26 cellular contexts compared by ENCODE assay signal in genomic region chr9:12457237-12457636, GRCh38.
"Had no signal": no experiment of that assay in that cellular context is flagged by ENCODE, and none has a peak within 500 bp of the region (broad histone marks: within the 10 kb centered on the region; RNA-seq: fewer than 3 reads in every experiment).

No MANE protein-coding gene starts in this region.

- H3K27ac ChIP-seq: stomach, suprapubic skin, testis, thoracic aorta, thyroid gland, tibial artery, tibial nerve, transverse colon, upper lobe of left lung, upper lobe of right lung, uterus had no signal

- H3K27me3 ChIP-seq: stomach, suprapubic skin, testis, thyroid gland, tibial artery, tibial nerve, transverse colon, upper lobe of left lung, upper lobe of right lung, uterus had no signal

- DNase-seq: stimulated activated CD4-positive, alpha-beta T cell treated with anti-CD3 and anti-CD28 coated beads, Interleukin-2, amount 100 ng/mL, for 48 hours; stimulated activated CD4-positive, alpha-beta T cell treated with anti-CD3 and anti-CD28 coated beads, Interleukin-4, amount 100 ng/mL, for 1 hour; stimulated activated CD4-positive, alpha-beta T cell treated with anti-CD3 and anti-CD28 coated beads, Interleukin-4, amount 100 ng/mL, for 24 hours; stimulated activated CD4-positive, alpha-beta T cell treated with anti-CD3 and anti-CD28 coated beads, Interleukin-4, amount 100 ng/mL, for 4 hours; stimulated activated CD8-positive, alpha-beta memory T cell treated with anti-CD3 and anti-CD28 coated beads, Interleukin-4, amount 100 ng/mL, for 48 hours; stimulated activated naive B cell treated with anti-CD40 and anti-IgM and Interleukin-4, amounts not matched to agents 10 μg/mL and 1 μg/mL and 100 μg/mL, for 72 hours; stimulated activated naive CD4-positive, alpha-beta T cell; stimulated activated naive CD4-positive, alpha-beta T cell treated with Interleukin-2 at 50 U/mL for 16 hours; stimulated activated naive CD8-positive, alpha-beta T cell treated with anti-CD3 and anti-CD28 coated beads, Interleukin-15, amount 100 ng/mL, for 72 hours; stimulated activated naive CD8-positive, alpha-beta T cell treated with anti-CD3 and anti-CD28 coated beads, Interleukin-15, Interleukin-2, amounts not matched to agents 100 U/mL and 50 U/mL, for 24 hours; stomach; substantia nigra; testis; thyroid gland; tibial artery; transverse colon; trophoblast cell; upper lobe of left lung; upper lobe of right lung; uterus had no signal

- ATAC-seq: stimulated activated effector memory CD8-positive, alpha-beta T cell treated with anti-CD3 and anti-CD28 coated beads, Interleukin-12 subunit alpha, Interleukin-12 subunit beta, amount 100 ng/mL, for 72 hours; stimulated activated memory B cell treated with anti-CD40 and anti-IgM and Interleukin-4, amounts not matched to agents 10 μg/mL and 1 μg/mL and 100 μg/mL, for 72 hours; stimulated activated naive B cell treated with anti-CD40 and anti-IgM and Interleukin-4, amounts not matched to agents 10 μg/mL and 1 μg/mL and 100 μg/mL, for 72 hours; stimulated activated naive CD8-positive, alpha-beta T cell treated with anti-CD3 and anti-CD28 coated beads, Interleukin-15, amount 100 ng/mL, for 72 hours; stimulated activated naive CD8-positive, alpha-beta T cell treated with anti-CD3 and anti-CD28 coated beads, Interleukin-15, Interleukin-2, amounts not matched to agents 100 U/mL and 50 U/mL, for 24 hours; upper lobe of right lung had no signal

- H3K36me3 ChIP-seq: stomach, suprapubic skin, thoracic aorta, thyroid gland, tibial artery, tibial nerve, transverse colon, upper lobe of left lung, upper lobe of right lung, uterus had no signal

- H3K4me1 ChIP-seq: stomach, suprapubic skin, testis, tibial artery, tibial nerve, transverse colon, upper lobe of left lung, upper lobe of right lung, uterus had no signal

- FAIRE-seq: urothelium cell line had no signal

- H3K9me3 ChIP-seq: stomach, suprapubic skin, testis, thoracic aorta, thyroid gland, tibial artery, tibial nerve, transverse colon, upper lobe of left lung, upper lobe of right lung, uterus had no signal

- H3K4me3 ChIP-seq: stomach, suprapubic skin, testis, thoracic aorta, thyroid gland, tibial artery, tibial nerve, transverse colon, upper lobe of left lung, upper lobe of right lung, uterus had no signal
